Comparison of ENCODE assay signal across 12 cellular contexts in the genomic region with DNA sequence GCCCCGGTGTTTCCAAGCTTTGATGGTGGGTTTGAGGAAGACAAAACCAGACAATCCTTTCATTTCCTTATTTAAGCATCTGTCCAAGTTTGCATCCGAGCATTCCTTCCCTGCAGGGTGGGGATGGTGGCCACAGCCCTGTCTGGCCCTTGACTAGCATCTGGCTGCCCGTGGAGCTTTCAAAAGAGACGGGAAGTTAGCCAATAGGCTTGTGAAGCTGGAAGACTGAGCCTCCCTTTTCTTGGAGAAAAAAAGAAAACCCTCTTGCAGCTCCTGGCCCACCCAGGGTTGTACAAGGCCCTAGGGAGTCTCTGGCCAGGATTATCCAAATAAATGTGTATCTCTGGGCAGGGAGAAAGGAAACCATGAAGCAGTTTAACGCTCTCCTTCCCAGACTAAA.
DNase-seq lines count a peak whose midpoint lies in the region; ATAC-seq and TF ChIP-seq lines count a peak whose summit lies in the region.
"Had no signal": no experiment of that assay in that cellular context is flagged by ENCODE, and none has a peak within 500 bp of the region (broad histone marks: within the 10 kb centered on the region; RNA-seq: fewer than 3 reads in every experiment).

No MANE protein-coding gene starts in this region.

- H3K4me2 ChIP-seq in mammary epithelial cell (ENCODE audit: insufficient read depth, low read depth, low read length) = no peak overlapping the region

- dilution Hi-C loops in mammary epithelial cell (cut with HindIII; ENCODE audit: low sequenced_read_pairs) = no loop called here

- H3K36me3 ChIP-seq in mammary epithelial cell (ENCODE audit: insufficient read depth, low read length) (peaks cover 19% of the 10 kb centered on the region), left lung (no peaks in the 10 kb centered on the region), transverse colon (no peaks in the 10 kb centered on the region)

- BruUV-seq in mammary epithelial cell (replicated peaks; lab: Mats Ljungman, UMichigan) = no TSS peak

- H3K4me1 ChIP-seq in mammary epithelial cell (ENCODE audit: insufficient read depth, low read length) (peaks cover 69% of the 10 kb centered on the region), left lung (peaks cover 7 to 51% of the 10 kb centered on the region in 2 donors), transverse colon (peaks cover 20 to 73% (median 49%) of the 10 kb centered on the region in 4 donors)
- H3K4me1 ChIP-seq: parathyroid adenoma had no signal

- in situ Hi-C loops in mammary epithelial cell (cut with MboI; ENCODE audit: low sequenced_read_pairs in 2 of 2) (no loop called here), transverse colon (cut with MboI; ENCODE audit: low pct_ligation_motif_present in 1 of 4, low pct_unique_long_range_greater_than_20kb in 1 of 4, low sequenced_read_pairs in 3 of 4) (no loop called here)

- H3K27ac Mint-ChIP-seq in activated CD4-positive, alpha-beta T cell treated with anti-CD3 and anti-CD28 coated beads, Interleukin-2, amount 10 ng/mL, durations not matched to agents 24 days and 14 days = peak overlapping the region; percentile 81
- no peak overlapping the region for H3K27ac Mint-ChIP-seq in activated naive CD8-positive, alpha-beta T cell treated with anti-CD3 and anti-CD28 coated beads, Interleukin-2, amount 50 U/mL, for 24 hours

- peaks cover 63% of the 10 kb centered on the region for H3K36me3 Mint-ChIP-seq in activated CD4-positive, alpha-beta T cell treated with anti-CD3 and anti-CD28 coated beads, Interleukin-2, amount 10 ng/mL, durations not matched to agents 24 days and 14 days (ENCODE audit: low read depth)
- H3K36me3 Mint-ChIP-seq in activated naive CD8-positive, alpha-beta T cell treated with anti-CD3 and anti-CD28 coated beads, Interleukin-2, amount 50 U/mL, for 24 hours (ENCODE audit: low read depth) = peaks cover 21% of the 10 kb centered on the region

- intact Hi-C loops in activated CD4-positive, alpha-beta T cell treated with anti-CD3 and anti-CD28 coated beads, Interleukin-2, amount 10 ng/mL, durations not matched to agents 24 days and 14 days (cut with micrococcal nuclease) = no loop called here
- intact Hi-C loops in mammary epithelial cell (cut with micrococcal nuclease) (no loop called here), left lung (cut with DNase I) (no loop called here), transverse colon (cut with DNase I; ENCODE audit: low total_unique reads) (loop anchor here (10.0 kb wide), 1 partner anchor 56 kb away; the partner anchor contains the start of gene MICAL2)

- DNase-seq in activated CD4-positive, alpha-beta T cell treated with anti-CD3 and anti-CD28 coated beads, Interleukin-2, amount 10 ng/mL, durations not matched to agents 24 days and 14 days = no peak
- DNase-seq in activated CD4-positive, alpha-beta T cell treated with anti-CD3 and anti-CD28 coated beads for 1 hour = no peak
- DNase-seq in mammary epithelial cell = no peak
- DNase-seq in left lung = no peak
- DNase-seq in transverse colon = no peak
- DNase-seq in NAMALWA (ENCODE audit: low spot score) = no peak
- DNase-seq in NCI-H2107 (lab: John Stamatoyannopoulos, UW) = no peak
- DNase-seq in activated naive CD8-positive, alpha-beta T cell treated with anti-CD3 and anti-CD28 coated beads, Interleukin-2, amount 50 U/mL, for 24 hours = no peak
- DNase-seq: dorsolateral prefrontal cortex, NCI-H446 treated with DMSO at 0.1 percent for 48 hours, T-helper 2 cell had no signal

- H4K20me1 ChIP-seq in mammary epithelial cell (ENCODE audit: insufficient read depth, low read length) = no peaks in the 10 kb centered on the region

- H3K9me3 ChIP-seq in mammary epithelial cell (replicated peaks; ENCODE audit: insufficient read depth, low read length) = no peaks in the 10 kb centered on the region
- peaks cover 0 to 2% of the 10 kb centered on the region in 2 donors for H3K9me3 ChIP-seq in left lung
- H3K9me3 ChIP-seq in transverse colon = no peaks in the 10 kb centered on the region

- H2AFZ ChIP-seq in mammary epithelial cell (ENCODE audit: low read depth, low read length) = no peak overlapping the region
- H2AFZ ChIP-seq: parathyroid adenoma had no signal

- peak; percentile 3 for ATAC-seq in left lung
- no peak for ATAC-seq in activated naive CD8-positive, alpha-beta T cell treated with anti-CD3 and anti-CD28 coated beads, Interleukin-2, amount 50 U/mL, for 24 hours

- H3K27me3 ChIP-seq in mammary epithelial cell (ENCODE audit: insufficient read depth, low read length) = no peaks in the 10 kb centered on the region
- H3K27me3 ChIP-seq in left lung = no peaks in the 10 kb centered on the region
- H3K27me3 ChIP-seq in transverse colon = no peaks in the 10 kb centered on the region
- H3K27me3 ChIP-seq: dorsolateral prefrontal cortex had no signal

- H3K4me1 Mint-ChIP-seq in activated CD4-positive, alpha-beta T cell treated with anti-CD3 and anti-CD28 coated beads, Interleukin-2, amount 10 ng/mL, durations not matched to agents 24 days and 14 days = peaks cover 67% of the 10 kb centered on the region
- peaks cover 64% of the 10 kb centered on the region for H3K4me1 Mint-ChIP-seq in activated naive CD8-positive, alpha-beta T cell treated with anti-CD3 and anti-CD28 coated beads, Interleukin-2, amount 50 U/mL, for 24 hours

- TF ChIP-seq CTCF in mammary epithelial cell (conservative IDR thresholded peaks at IDR 0.05 in 1 of 2, IDR thresholded peaks at IDR 0.05 in 1 of 2; ENCODE audit: extremely low read depth in 1 of 2, insufficient read depth in 1 of 2, low read depth in 1 of 2, low read length in 2 of 2) (no peak), left lung (IDR thresholded peaks at IDR 0.05) (no peak), transverse colon (IDR thresholded peaks at IDR 0.05) (no peak)

- H3K27ac ChIP-seq in mammary epithelial cell (ENCODE audit: insufficient read depth, low read depth, low read length) = peak overlapping the region; percentile 33
- H3K27ac ChIP-seq in left lung = peak overlapping the region in 1 of 2 donors; percentile 13
- H3K27ac ChIP-seq in transverse colon = peak overlapping the region; percentile 87 to 90 (median 88)
- H3K27ac ChIP-seq: parathyroid adenoma had no signal

- no peak for TF ChIP-seq EP300 in transverse colon (IDR thresholded peaks at IDR 0.05; ENCODE audit: low read depth)

- CTCF ChIA-PET in mammary epithelial cell (lab: Charles Lee; ENCODE audit: low non-redundant PET) = no interaction called here

- H3K79me2 ChIP-seq in mammary epithelial cell (ENCODE audit: insufficient read depth, low read length) = peaks cover 64% of the 10 kb centered on the region
- H3K79me2 ChIP-seq: parathyroid adenoma had no signal

- peaks cover 3% of the 10 kb centered on the region for H3K9me3 Mint-ChIP-seq in activated CD4-positive, alpha-beta T cell treated with anti-CD3 and anti-CD28 coated beads, Interleukin-2, amount 10 ng/mL, durations not matched to agents 24 days and 14 days
- peaks cover 3% of the 10 kb centered on the region for H3K9me3 Mint-ChIP-seq in activated naive CD8-positive, alpha-beta T cell treated with anti-CD3 and anti-CD28 coated beads, Interleukin-2, amount 50 U/mL, for 24 hours

- no peak overlapping the region for H3K9ac ChIP-seq in mammary epithelial cell (ENCODE audit: insufficient read depth, low read length)
- H3K9ac ChIP-seq: parathyroid adenoma had no signal

- H3K4me3 ChIP-seq in mammary epithelial cell (replicated peaks in 1 of 3; ENCODE audit: insufficient read depth in 1 of 3, low read depth in 2 of 3, low read length in 3 of 3) (no peak overlapping the region), left lung (no peak overlapping the region), transverse colon (no peak overlapping the region)
- H3K4me3 ChIP-seq: dorsolateral prefrontal cortex had no signal

- WGBS in mammary epithelial cell (ENCODE audit: low coverage, missing lambda C conversion rate) = 44% methylated on average over 5 of the region's 5 CpGs
- 57 to 100% methylated on average over 1 to 5 of the region's 5 CpGs for WGBS in transverse colon (ENCODE audit: low coverage in 1 of 2), 2 donors

- TF ChIP-seq POLR2A in transverse colon (IDR thresholded peaks at IDR 0.05) = no peak

- H3K27me3 Mint-ChIP-seq in activated CD4-positive, alpha-beta T cell treated with anti-CD3 and anti-CD28 coated beads, Interleukin-2, amount 10 ng/mL, durations not matched to agents 24 days and 14 days = no peaks in the 10 kb centered on the region
- H3K27me3 Mint-ChIP-seq in activated naive CD8-positive, alpha-beta T cell treated with anti-CD3 and anti-CD28 coated beads, Interleukin-2, amount 50 U/mL, for 24 hours = peaks cover 1% of the 10 kb centered on the region

- H3K4me3 Mint-ChIP-seq in activated CD4-positive, alpha-beta T cell treated with anti-CD3 and anti-CD28 coated beads, Interleukin-2, amount 10 ng/mL, durations not matched to agents 24 days and 14 days = no peak overlapping the region
- H3K4me3 Mint-ChIP-seq in activated naive CD8-positive, alpha-beta T cell treated with anti-CD3 and anti-CD28 coated beads, Interleukin-2, amount 50 U/mL, for 24 hours = no peak overlapping the region
